9 cellular contexts compared by ENCODE assay signal in the genomic region with DNA sequence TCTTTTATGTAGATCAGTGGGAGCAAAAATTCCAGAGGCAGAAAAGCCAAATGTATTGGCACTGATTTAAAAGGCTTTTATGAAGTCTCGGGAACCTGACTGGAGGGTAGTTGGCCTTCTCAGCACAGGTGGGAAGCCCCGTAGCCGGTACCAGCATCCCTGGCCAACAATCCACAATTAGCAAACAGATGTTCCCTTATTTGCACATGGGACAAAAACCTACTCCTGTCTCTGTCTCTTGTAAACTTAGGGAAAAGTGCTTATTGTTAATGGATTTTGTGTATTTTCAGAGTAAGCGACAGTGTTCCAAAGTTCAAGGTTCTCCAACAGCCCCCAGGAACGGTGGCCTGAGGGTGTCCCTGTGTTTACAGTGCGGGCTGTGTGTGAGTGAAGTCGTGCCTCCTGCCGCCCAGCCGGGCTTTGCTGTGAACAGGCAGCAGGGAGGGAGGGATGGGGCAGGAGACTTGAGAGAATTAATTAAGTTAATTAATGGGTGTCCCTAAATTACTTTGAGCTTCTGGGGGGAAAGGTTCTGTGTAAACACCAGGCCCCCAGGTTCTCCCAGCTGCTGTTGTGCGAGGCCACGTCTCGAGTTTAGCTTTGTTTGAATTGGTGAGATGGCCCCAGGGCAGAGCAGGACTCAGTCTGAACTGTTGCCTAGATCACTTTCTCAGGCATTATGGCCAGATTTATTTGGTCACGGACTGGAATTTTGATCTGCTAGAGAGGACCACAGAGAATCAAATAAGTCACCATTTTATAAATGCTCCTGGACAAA. TPM values are rescaled to one million over a fixed set of nuclear protein-coding genes. Genes with fewer than 3 reads are reported as not detected.
DNase-seq lines count a peak whose midpoint lies in the region; ATAC-seq and TF ChIP-seq lines count a peak whose summit lies in the region.
"Had no signal": no experiment of that assay in that cellular context is flagged by ENCODE, and none has a peak within 500 bp of the region (broad histone marks: within the 10 kb centered on the region; RNA-seq: fewer than 3 reads in every experiment).

No MANE protein-coding gene starts in this region.

- H3K9me3 Mint-ChIP-seq in nephron progenitor cell = no peaks in the 10 kb centered on the region
- H3K9me3 Mint-ChIP-seq: activated naive CD4-positive, alpha-beta T cell treated with anti-CD3 and anti-CD28 coated beads for 36 hours had no signal

- peak overlapping the region; percentile 36 for H3K27ac Mint-ChIP-seq in nephron progenitor cell
- H3K27ac Mint-ChIP-seq: activated naive CD4-positive, alpha-beta T cell treated with anti-CD3 and anti-CD28 coated beads for 36 hours had no signal

- H3K36me3 Mint-ChIP-seq in nephron progenitor cell (ENCODE audit: low read depth) = no peaks in the 10 kb centered on the region

- ATAC-seq in GM21576 (IDR thresholded peaks at IDR 0.05; ENCODE audit: unreplicated experiment) (no peak), GM18519 (IDR thresholded peaks at IDR 0.05; ENCODE audit: low FRiP score, unreplicated experiment) (no peak)

- DNase-seq in DMS153 (lab: John Stamatoyannopoulos, UW) (peak; percentile 61), caudate nucleus (lab: John Stamatoyannopoulos, UW) (peak in 7 of 61 donors; percentile 6 to 46 (median 16)), nephron progenitor cell (no peak), mucosa of gallbladder (ENCODE audit: low spot score) (no peak), GF-D8 (lab: John Stamatoyannopoulos, UW) (no peak)

- H3K27ac ChIP-seq in KOPT-K1 (ENCODE audit: low read depth, low read length, poor library complexity, severe bottlenecking) (peak overlapping the region; percentile 6), caudate nucleus (ENCODE audit: low read depth, low read length) (peak overlapping the region; percentile 82)

- H3K36me3 ChIP-seq in KOPT-K1 (ENCODE audit: insufficient read depth, low read length) = no peaks in the 10 kb centered on the region

- peaks cover 20% of the 10 kb centered on the region for H3K27me3 Mint-ChIP-seq in nephron progenitor cell (ENCODE audit: low read depth, poor library complexity)

- TF ChIP-seq CTCF in nephron progenitor cell (IDR thresholded peaks at IDR 0.05) = no peak

- H3K9me3 ChIP-seq in KOPT-K1 (ENCODE audit: insufficient read depth, low read length, poor library complexity, severe bottlenecking) = no peaks in the 10 kb centered on the region

- H3K4me1 Mint-ChIP-seq in nephron progenitor cell = peaks cover 31% of the 10 kb centered on the region

- no peak overlapping the region for H3K4me3 Mint-ChIP-seq in nephron progenitor cell

RNA-seq across cellular contexts. Expression of a gene that starts 3.9 kb away (rescaled TPM):
- total RNA-seq in mucosa of gallbladder = 26.8 TPM
